ENCODE assay signal across 8 cellular contexts in genomic region chr3:192571197-192571791, GRCh38.
DNase-seq lines count a peak whose midpoint lies in the region; ATAC-seq and TF ChIP-seq lines count a peak whose summit lies in the region.

No MANE protein-coding gene starts in this region.

- ATAC-seq in SK-N-SH treated with all-trans-retinoic acid at 6 μM for 48 hours (peak; percentile 85), esophagus mucosa (peak; percentile 60), HG03108 (IDR thresholded peaks at IDR 0.05; ENCODE audit: unreplicated experiment) (no peak), GM21528 (IDR thresholded peaks at IDR 0.05; ENCODE audit: low FRiP score, unreplicated experiment) (no peak)

- intact Hi-C loops in A673 (cut with micrococcal nuclease; ENCODE audit: unreplicated experiment): no loop called here

- peaks cover 6% of the 10 kb centered on the region for H3K4me1 ChIP-seq in A673 (ENCODE audit: insufficient read depth, low read length, poor library complexity, severe bottlenecking)

- no peaks in the 10 kb centered on the region for H3K9me3 ChIP-seq in A673 (ENCODE audit: low read depth, low read length, poor library complexity, severe bottlenecking)

- DNase-seq in A673 (ENCODE audit: low spot score) (peak; percentile 58), HCEC 1CT (peak; percentile 11), nucleus accumbens (lab: John Stamatoyannopoulos, UW) (peak in 39 of 56 donors; percentile 1 to 70 (median 22)), erythroblast (lab: John Stamatoyannopoulos, UW) (no peak)

- BruUV-seq in A673 (replicated peaks; lab: Mats Ljungman, UMichigan): no TSS peak

- H3K27me3 ChIP-seq in A673 (replicated peaks; ENCODE audit: insufficient read depth, low read depth, low read length, poor library complexity): peaks cover 7% of the 10 kb centered on the region

- no peak for TF ChIP-seq CTCF in A673 (conservative IDR thresholded peaks at IDR 0.05; ENCODE audit: low read depth, low read length)

- no peak overlapping the region for H3K27ac ChIP-seq in A673 (ENCODE audit: low read depth, low read length, poor library complexity, severe bottlenecking)

- H3K36me3 ChIP-seq in A673 (ENCODE audit: insufficient read depth, low read length, poor library complexity, severe bottlenecking): no peaks in the 10 kb centered on the region

- no peak for TF ChIP-seq POLR2A in erythroblast (IDR thresholded peaks at IDR 0.05; ENCODE audit: low read length)

- POLR2A ChIA-PET in A673 (lab: Charles Lee; ENCODE audit: low non-redundant PET): no interaction called here

- CTCF ChIA-PET in A673 (lab: Charles Lee): interaction anchor here (0.9 to 1.3 kb wide), 2 partner anchors 201 to 1002 kb away, joined by 4 read pairs; no protein-coding TSS in a partner anchor

- peak overlapping the region; percentile 36 for H3K4me3 ChIP-seq in A673 (ENCODE audit: low read depth, low read length, poor library complexity, severe bottlenecking)

TF ChIP-seq in SK-N-SH treated with all-trans-retinoic acid at 6 μM for 48 hours, 23 proteins besides CTCF, POLR2A, EP300 and RAD21:
- TF ChIP-seq ZFP30 (CRISPR knock-in tag; IDR thresholded peaks at IDR 0.05) (no peak), ISL1 (CRISPR knock-in tag; IDR thresholded peaks at IDR 0.05) (no peak), TSHZ2 (CRISPR knock-in tag; IDR thresholded peaks at IDR 0.05) (no peak), SNAI2 (CRISPR knock-in tag; IDR thresholded peaks at IDR 0.05) (no peak), ZFP3 (CRISPR knock-in tag; IDR thresholded peaks at IDR 0.05) (no peak), ZNF70 (CRISPR knock-in tag; IDR thresholded peaks at IDR 0.05) (no peak), ZC3H10 (CRISPR knock-in tag; IDR thresholded peaks at IDR 0.05) (no peak), CSDC2 (CRISPR knock-in tag; IDR thresholded peaks at IDR 0.05) (no peak), TOX (CRISPR knock-in tag; IDR thresholded peaks at IDR 0.05; ENCODE audit: borderline replicate concordance) (no peak)
- TF ChIP-seq, protein P1, sequence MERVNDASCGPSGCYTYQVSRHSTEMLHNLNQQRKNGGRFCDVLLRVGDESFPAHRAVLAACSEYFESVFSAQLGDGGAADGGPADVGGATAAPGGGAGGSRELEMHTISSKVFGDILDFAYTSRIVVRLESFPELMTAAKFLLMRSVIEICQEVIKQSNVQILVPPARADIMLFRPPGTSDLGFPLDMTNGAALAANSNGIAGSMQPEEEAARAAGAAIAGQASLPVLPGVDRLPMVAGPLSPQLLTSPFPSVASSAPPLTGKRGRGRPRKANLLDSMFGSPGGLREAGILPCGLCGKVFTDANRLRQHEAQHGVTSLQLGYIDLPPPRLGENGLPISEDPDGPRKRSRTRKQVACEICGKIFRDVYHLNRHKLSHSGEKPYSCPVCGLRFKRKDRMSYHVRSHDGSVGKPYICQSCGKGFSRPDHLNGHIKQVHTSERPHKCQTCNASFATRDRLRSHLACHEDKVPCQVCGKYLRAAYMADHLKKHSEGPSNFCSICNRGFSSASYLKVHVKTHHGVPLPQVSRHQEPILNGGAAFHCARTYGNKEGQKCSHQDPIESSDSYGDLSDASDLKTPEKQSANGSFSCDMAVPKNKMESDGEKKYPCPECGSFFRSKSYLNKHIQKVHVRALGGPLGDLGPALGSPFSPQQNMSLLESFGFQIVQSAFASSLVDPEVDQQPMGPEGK (CRISPR knock-in tag; IDR thresholded peaks at IDR 0.05; ENCODE audit: borderline replicate concordance): no peak

Comparison
In these comparisons a context has a peak if more than half of its experiments do, and no peak if none do; other contexts are left out.
1. DNase-seq: peak in A673 (single experiment), HCEC 1CT (single experiment) and nucleus accumbens (39 of 56); none in erythroblast (0 of 2).
2. ATAC-seq: peak in SK-N-SH treated with all-trans-retinoic acid at 6 μM for 48 hours (single experiment) and esophagus mucosa (single experiment); none in HG03108 (single experiment) and GM21528 (single experiment).